ENCODE assay signal across 8 cellular contexts in the genomic region with DNA sequence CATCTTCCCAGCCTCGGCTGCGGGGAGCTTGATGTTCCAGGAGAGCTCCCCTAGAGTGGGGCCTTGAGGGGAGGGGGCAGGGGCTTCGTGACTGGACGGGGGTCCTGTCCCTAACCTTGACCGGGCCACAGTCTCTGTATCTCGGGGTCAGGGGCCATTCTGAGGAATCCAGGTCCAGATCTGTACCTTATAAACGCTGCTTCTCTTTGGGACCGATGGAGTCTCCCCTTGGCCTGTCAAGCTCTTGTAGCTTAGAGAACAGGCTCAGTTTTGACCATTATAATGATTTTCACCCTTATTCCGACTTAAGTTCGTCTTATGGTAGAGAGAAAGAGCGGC. TPM values are rescaled to one million over a fixed set of nuclear protein-coding genes. Genes with fewer than 3 reads are reported as not detected.
DNase-seq lines count a peak whose midpoint lies in the region; ATAC-seq and TF ChIP-seq lines count a peak whose summit lies in the region.

No MANE protein-coding gene starts in this region.

- no peak for DNase-seq in AG04449 (ENCODE audit: low read depth, low spot score)
- DNase-seq in H7 = no peak
- no peak for DNase-seq in activated CD8-positive, alpha-beta T cell treated with anti-CD3 and anti-CD28 coated beads, Interleukin-2, amount 10 ng/mL, durations not matched to agents 7 days and 5 days
- no peak for DNase-seq in testis
- DNase-seq in EL = no peak
- DNase-seq in ureter (ENCODE audit: low spot score) = no peak

- peaks cover 32% of the 10 kb centered on the region for H3K4me1 Mint-ChIP-seq in activated CD8-positive, alpha-beta T cell treated with anti-CD3 and anti-CD28 coated beads, Interleukin-2, amount 10 ng/mL, durations not matched to agents 7 days and 5 days (ENCODE audit: low read depth)

- H3K36me3 ChIP-seq in H7 (replicated peaks; ENCODE audit: control insufficient read depth, insufficient read depth, low read length) (no peaks in the 10 kb centered on the region; the same call in 1 of the 2 replicates), iPS-20b (ENCODE audit: insufficient read depth, low read depth, low read length) (peaks cover 3% of the 10 kb centered on the region; the same call in 1 of the 2 replicates), testis (ENCODE audit: low read depth, missing control alignments) (no peaks in the 10 kb centered on the region)

- POLR2A ChIA-PET in AG04449 (lab: Yijun Ruan, JAX) = interaction anchor here (0.9 to 2.0 kb wide), 8 partner anchors 9 to 414 kb away, joined by 3 to 9 read pairs (median 4); a partner anchor contains a TSS
- POLR2A ChIA-PET in activated CD8-positive, alpha-beta T cell treated with anti-CD3 and anti-CD28 coated beads, Interleukin-2, amount 10 ng/mL, durations not matched to agents 7 days and 5 days (lab: Charles Lee) = interaction anchor here (0.6 to 2.5 kb wide), 10 partner anchors 8 to 924 kb away, joined by 3 to 23 read pairs (median 4); a partner anchor contains a TSS

- H3K4me3 ChIP-seq in AG04449 (ENCODE audit: low read depth, low read length) (peak overlapping the region; percentile 83), H7 (ENCODE audit: insufficient read depth, low read depth, low read length) (peak overlapping the region; percentile 84), iPS-20b (ENCODE audit: low read length) (peak overlapping the region; percentile 98), testis (peak overlapping the region; percentile 76 to 86)

- no peak for TF ChIP-seq POLR2A in testis (IDR thresholded peaks at IDR 0.05)

- H3K36me3 Mint-ChIP-seq in activated CD8-positive, alpha-beta T cell treated with anti-CD3 and anti-CD28 coated beads, Interleukin-2, amount 10 ng/mL, durations not matched to agents 7 days and 5 days (ENCODE audit: low read depth) = peaks cover 31% of the 10 kb centered on the region

- H3K27me3 ChIP-seq in H7 (ENCODE audit: control insufficient read depth, insufficient read depth, low read length) = no peaks in the 10 kb centered on the region
- H3K27me3 ChIP-seq in iPS-20b (ENCODE audit: insufficient read depth, low read length) = no peaks in the 10 kb centered on the region
- no peaks in the 10 kb centered on the region for H3K27me3 ChIP-seq in testis

- 1 to 4% methylated on average over 7 to 11 of the region's 11 CpGs for WGBS in testis, 2 donors

- intact Hi-C loops in testis (cut with DNase I; ENCODE audit: low total_unique reads) = loop anchor here (10.0 kb wide), 1 partner anchor 50 kb away; a partner anchor contains a TSS

- TF ChIP-seq CTCF in AG04449 (IDR thresholded peaks at IDR 0.05; ENCODE audit: insufficient read depth, low read length, missing control alignments) = no peak
- no peak for TF ChIP-seq CTCF in testis (IDR thresholded peaks at IDR 0.05)

- H3K27ac ChIP-seq in iPS-20b (ENCODE audit: low read length) (peak overlapping the region; percentile 75), testis (peak overlapping the region; percentile 94 to 96)

- H3K9me3 ChIP-seq in iPS-20b (ENCODE audit: insufficient read depth, low read depth, low read length) (no peaks in the 10 kb centered on the region), testis (no peaks in the 10 kb centered on the region)

- peak overlapping the region; percentile 95 for H3K27ac Mint-ChIP-seq in activated CD8-positive, alpha-beta T cell treated with anti-CD3 and anti-CD28 coated beads, Interleukin-2, amount 10 ng/mL, durations not matched to agents 7 days and 5 days

- no peaks in the 10 kb centered on the region for H3K9me3 Mint-ChIP-seq in activated CD8-positive, alpha-beta T cell treated with anti-CD3 and anti-CD28 coated beads, Interleukin-2, amount 10 ng/mL, durations not matched to agents 7 days and 5 days (ENCODE audit: insufficient read depth)

- no peaks in the 10 kb centered on the region for H3K27me3 Mint-ChIP-seq in activated CD8-positive, alpha-beta T cell treated with anti-CD3 and anti-CD28 coated beads, Interleukin-2, amount 10 ng/mL, durations not matched to agents 7 days and 5 days (ENCODE audit: low read depth)

- peak overlapping the region; percentile 85 for H3K4me3 Mint-ChIP-seq in activated CD8-positive, alpha-beta T cell treated with anti-CD3 and anti-CD28 coated beads, Interleukin-2, amount 10 ng/mL, durations not matched to agents 7 days and 5 days

- H3K4me1 ChIP-seq in iPS-20b (ENCODE audit: insufficient read depth, low read length) (no peaks in the 10 kb centered on the region; the same call in 1 of the 2 replicates), testis (peaks cover 17% of the 10 kb centered on the region)

- peak overlapping the region; percentile 81; the same call in 1 of the 2 replicates for H3K9ac ChIP-seq in iPS-20b (ENCODE audit: low read depth, low read length)

- CTCF ChIA-PET in AG04449 (lab: Yijun Ruan, JAX) = interaction anchor here (0.9 to 2.2 kb wide), 2 partner anchors 9 to 111 kb away, joined by 3 to 6 read pairs; a partner anchor contains a TSS
- CTCF ChIA-PET in activated CD8-positive, alpha-beta T cell treated with anti-CD3 and anti-CD28 coated beads, Interleukin-2, amount 10 ng/mL, durations not matched to agents 7 days and 5 days (lab: Charles Lee) = interaction anchor here (0.7 to 1.4 kb wide), 3 partner anchors 9 to 75 kb away, joined by 4 to 6 read pairs (median 4); no protein-coding TSS in a partner anchor

- no peak for ATAC-seq in activated CD8-positive, alpha-beta T cell treated with anti-CD3 and anti-CD28 coated beads, Interleukin-2, amount 10 ng/mL, durations not matched to agents 7 days and 5 days
- no peak for ATAC-seq in activated CD4-positive, CD25-positive, alpha-beta regulatory T cell treated with anti-CD3 and anti-CD28 coated beads, Interleukin-2, amount 50 U/mL, for 24 hours

RNA-seq across cellular contexts. Expression of a gene that starts 0.8 kb away (rescaled TPM):
- total RNA-seq in H7 (2014; rRNA removed; shearing (Covaris generic)) = 20.0 and 28.7 TPM in 2 replicates
- 10 to 100 TPM; 13.9 TPM for total RNA-seq in activated CD8-positive, alpha-beta T cell treated with anti-CD3 and anti-CD28 coated beads, Interleukin-2, amount 10 ng/mL, durations not matched to agents 7 days and 5 days
- total RNA-seq in testis (10 to 100 TPM; 19.9 to 24.9 TPM), ureter (9.4 TPM)
- 24.7 TPM for polyA plus RNA-seq in testis (ENCODE audit: insufficient read depth, low read depth, low replicate concordance)

RNA-seq across cellular contexts. Expression of a gene that starts 5.2 kb away (rescaled TPM):
- 18.4 and 20.1 TPM in 2 replicates for total RNA-seq in H7 (2014; rRNA removed; shearing (Covaris generic))
- 10 to 100 TPM; 48.3 to 58.1 TPM for total RNA-seq in activated CD8-positive, alpha-beta T cell treated with anti-CD3 and anti-CD28 coated beads, Interleukin-2, amount 10 ng/mL, durations not matched to agents 7 days and 5 days
- total RNA-seq in testis (10 to 100 TPM; 45.3 to 65.0 TPM), ureter (39.8 TPM)
- polyA plus RNA-seq in testis (ENCODE audit: insufficient read depth, low read depth, low replicate concordance) = 24.6 TPM

RNA-seq across cellular contexts. Expression of a gene that starts 32.6 kb away (rescaled TPM):
- total RNA-seq in H7 (2014; rRNA removed; shearing (Covaris generic)) = 9.9 and 14.9 TPM in 2 replicates
- 10 to 100 TPM; 21.5 to 24.2 TPM for total RNA-seq in activated CD8-positive, alpha-beta T cell treated with anti-CD3 and anti-CD28 coated beads, Interleukin-2, amount 10 ng/mL, durations not matched to agents 7 days and 5 days
- 10 to 100 TPM; 26.2 to 32.0 TPM for total RNA-seq in testis
- 30.9 TPM for polyA plus RNA-seq in testis (ENCODE audit: insufficient read depth, low read depth, low replicate concordance)
- total RNA-seq in ureter = 20.6 TPM

RNA-seq across cellular contexts. Expression of a gene that starts 39.3 kb away (rescaled TPM):
- total RNA-seq in H7 (2014; rRNA removed; shearing (Covaris generic)) = 668 and 694 TPM in 2 replicates
- total RNA-seq in activated CD8-positive, alpha-beta T cell treated with anti-CD3 and anti-CD28 coated beads, Interleukin-2, amount 10 ng/mL, durations not matched to agents 7 days and 5 days = 100 to 1,000 TPM; 437 to 479 TPM
- 100 to 1,000 TPM; 582 to 769 TPM for total RNA-seq in testis
- polyA plus RNA-seq in testis (ENCODE audit: insufficient read depth, low read depth, low replicate concordance) = 594 TPM
- total RNA-seq in ureter = 261 TPM

RNA-seq across cellular contexts. Expression of a gene that starts 46.6 kb away (rescaled TPM):
- 7.2 and 8.1 TPM in 2 replicates for total RNA-seq in H7 (2014; rRNA removed; shearing (Covaris generic))
- total RNA-seq in activated CD8-positive, alpha-beta T cell treated with anti-CD3 and anti-CD28 coated beads, Interleukin-2, amount 10 ng/mL, durations not matched to agents 7 days and 5 days = 1 to 10 TPM; 5.1 to 5.4 TPM
- total RNA-seq in testis = 10 to 100 TPM in 1 of 2 donors, 1 to 10 TPM in 1; 9.2 to 11.5 TPM
- 11.4 TPM for polyA plus RNA-seq in testis (ENCODE audit: insufficient read depth, low read depth, low replicate concordance)
- 8.7 TPM for total RNA-seq in ureter
